In genomic region chr4:139776235-139776634, GRCh38 we compare ENCODE assay signal across 22 cellular contexts.
"Had no signal": no experiment of that assay in that cellular context is flagged by ENCODE, and none has a peak within 500 bp of the region (broad histone marks: within the 10 kb centered on the region; RNA-seq: fewer than 3 reads in every experiment).

No MANE protein-coding gene starts in this region.

- H3K4me1 ChIP-seq: upper lobe of left lung had no signal

- H3K27ac ChIP-seq: dorsolateral prefrontal cortex, ovary, spleen, testis, upper lobe of left lung had no signal

- H3K36me3 Mint-ChIP-seq: activated CD4-positive, alpha-beta memory T cell treated with anti-CD3 and anti-CD28 coated beads for 36 hours; stimulated activated memory B cell treated with anti-CD40 and anti-IgM and Interleukin-4, amounts not matched to agents 10 μg/mL and 1 μg/mL and 100 μg/mL, for 72 hours had no signal

- H3K27ac Mint-ChIP-seq: activated B cell treated with CpG ODN at 0.5 μM for 24 hours; activated CD4-positive, alpha-beta memory T cell treated with anti-CD3 and anti-CD28 coated beads for 36 hours; activated naive CD8-positive, alpha-beta T cell treated with anti-CD3 and anti-CD28 coated beads for 36 hours; activated T-helper 17 cell treated with anti-CD3 and anti-CD28 coated beads, Interleukin-2, amount 50 U/mL, for 72 hours; stimulated activated memory B cell treated with anti-CD40 and anti-IgM and Interleukin-4, amounts not matched to agents 10 μg/mL and 1 μg/mL and 100 μg/mL, for 72 hours had no signal

- ATAC-seq: activated T-helper 17 cell treated with anti-CD3 and anti-CD28 coated beads, Interleukin-2, amount 50 U/mL, for 72 hours; stimulated activated memory B cell treated with anti-CD40 and anti-IgM and Interleukin-4, amounts not matched to agents 10 μg/mL and 1 μg/mL and 100 μg/mL, for 72 hours had no signal

- H3K9me3 ChIP-seq: ovary, spleen, testis, upper lobe of left lung had no signal

- H3K4me3 ChIP-seq: dorsolateral prefrontal cortex, lung, ovary, spleen, testis, upper lobe of left lung had no signal

- H3K27me3 Mint-ChIP-seq: activated CD4-positive, alpha-beta memory T cell treated with anti-CD3 and anti-CD28 coated beads for 36 hours; activated naive CD8-positive, alpha-beta T cell treated with anti-CD3 and anti-CD28 coated beads for 36 hours; activated T-helper 17 cell treated with anti-CD3 and anti-CD28 coated beads, Interleukin-2, amount 50 U/mL, for 72 hours had no signal

- H3K4me3 Mint-ChIP-seq: activated B cell treated with CpG ODN at 0.5 μM for 24 hours; activated CD4-positive, alpha-beta memory T cell treated with anti-CD3 and anti-CD28 coated beads for 36 hours; activated naive CD8-positive, alpha-beta T cell treated with anti-CD3 and anti-CD28 coated beads for 36 hours; activated T-helper 17 cell treated with anti-CD3 and anti-CD28 coated beads, Interleukin-2, amount 50 U/mL, for 72 hours; stimulated activated memory B cell treated with anti-CD40 and anti-IgM and Interleukin-4, amounts not matched to agents 10 μg/mL and 1 μg/mL and 100 μg/mL, for 72 hours had no signal

- H3K9me3 Mint-ChIP-seq: activated B cell treated with CpG ODN at 0.5 μM for 24 hours; activated CD4-positive, alpha-beta memory T cell treated with anti-CD3 and anti-CD28 coated beads for 36 hours; activated naive CD8-positive, alpha-beta T cell treated with anti-CD3 and anti-CD28 coated beads for 36 hours; activated T-helper 17 cell treated with anti-CD3 and anti-CD28 coated beads, Interleukin-2, amount 50 U/mL, for 72 hours; stimulated activated memory B cell treated with anti-CD40 and anti-IgM and Interleukin-4, amounts not matched to agents 10 μg/mL and 1 μg/mL and 100 μg/mL, for 72 hours had no signal

- DNase-seq: activated B cell treated with CpG ODN at 0.5 μM for 24 hours; activated CD4-positive, alpha-beta memory T cell treated with anti-CD3 and anti-CD28 coated beads for 36 hours; activated CD4-positive, alpha-beta T cell treated with anti-CD3 and anti-CD28 coated beads for 4 hours; activated naive CD4-positive, alpha-beta T cell; activated naive CD8-positive, alpha-beta T cell treated with anti-CD3 and anti-CD28 coated beads for 36 hours; activated T-cell treated with anti-CD3 and anti-CD28 coated beads, Interleukin-2, amount 50 U/mL, for 1 hour; amniotic stem cell; central memory CD4-positive, alpha-beta T cell; dorsolateral prefrontal cortex; erythroblast; hypothalamus; midbrain; ovary; spleen; stimulated activated CD4-positive, alpha-beta T cell treated with anti-CD3 and anti-CD28 coated beads, Interleukin-4, amount 100 ng/mL, for 4 hours; SW 1271; T-helper 2 cell; testis; upper lobe of left lung had no signal

- H3K36me3 ChIP-seq: ovary, spleen, upper lobe of left lung had no signal

- H3K27me3 ChIP-seq: dorsolateral prefrontal cortex, ovary, spleen, testis, upper lobe of left lung had no signal

- H3K4me1 Mint-ChIP-seq: activated B cell treated with CpG ODN at 0.5 μM for 24 hours; activated naive CD8-positive, alpha-beta T cell treated with anti-CD3 and anti-CD28 coated beads for 36 hours; activated T-helper 17 cell treated with anti-CD3 and anti-CD28 coated beads, Interleukin-2, amount 50 U/mL, for 72 hours; stimulated activated memory B cell treated with anti-CD40 and anti-IgM and Interleukin-4, amounts not matched to agents 10 μg/mL and 1 μg/mL and 100 μg/mL, for 72 hours had no signal
